Comparison of ENCODE assay signal across 5 cellular contexts in the genomic region with DNA sequence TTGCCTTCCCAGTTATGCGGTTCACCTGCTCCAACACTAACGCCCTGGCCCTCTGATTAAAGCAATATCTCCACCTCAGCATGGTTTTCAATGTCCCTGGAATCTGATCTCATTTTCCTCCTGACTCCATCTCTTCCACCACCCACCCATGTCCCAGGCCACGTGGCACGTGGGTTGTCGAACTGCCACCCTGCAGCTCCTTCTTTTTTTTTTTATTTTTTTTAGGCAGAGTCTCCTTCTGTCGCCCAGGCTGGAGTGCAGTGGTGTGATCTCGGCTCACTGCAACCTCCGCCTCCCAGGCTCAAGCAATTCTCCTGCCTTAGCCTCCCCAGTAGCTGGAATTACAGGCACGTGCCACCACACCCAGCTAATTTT. TPM values are rescaled to one million over a fixed set of nuclear protein-coding genes. Genes with fewer than 3 reads are reported as not detected.
"Had no signal": no experiment of that assay in that cellular context is flagged by ENCODE, and none has a peak within 500 bp of the region (broad histone marks: within the 10 kb centered on the region; RNA-seq: fewer than 3 reads in every experiment).

No MANE protein-coding gene starts in this region.

RNA-seq across cellular contexts. Expression of a gene that starts 44.3 kb away (rescaled TPM):
- total RNA-seq: H4, H7, HFFc6, HT1080, IMR-90 had no signal
